In the genomic region with DNA sequence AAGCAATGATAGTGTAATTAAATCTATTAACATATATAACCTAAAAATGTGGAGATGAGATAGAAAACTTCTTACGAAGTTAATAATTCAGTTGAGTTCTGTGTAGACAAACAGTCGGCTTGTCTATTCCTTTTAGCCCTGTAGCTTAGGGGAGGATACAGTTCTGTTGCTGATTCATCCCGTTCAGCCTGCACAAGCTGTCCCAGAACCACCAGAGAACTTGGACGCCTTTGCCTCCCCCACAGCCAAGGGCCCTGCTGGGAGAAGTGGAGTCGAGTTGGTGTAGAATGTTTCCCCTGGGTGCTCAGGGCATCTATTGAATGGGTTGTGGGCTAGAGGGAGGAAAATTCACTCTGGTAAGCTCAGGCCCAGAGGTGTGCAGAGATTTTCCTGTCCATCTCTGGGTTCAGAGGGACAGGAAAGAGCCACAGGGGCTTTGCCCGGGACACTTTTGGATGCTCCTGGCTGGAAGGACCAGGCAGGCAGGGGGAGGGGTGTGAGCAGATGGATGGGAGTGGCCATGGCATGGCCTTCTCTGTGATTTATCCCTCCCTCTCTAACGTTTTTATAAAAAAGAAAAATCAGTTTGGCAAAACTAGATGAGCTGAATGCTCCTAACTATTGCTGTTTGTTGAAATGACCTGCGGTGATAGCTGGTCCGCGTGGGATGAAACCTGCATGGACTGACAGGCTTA, we compare ENCODE assay signal across 10 cellular contexts. TPM values are rescaled to one million over a fixed set of nuclear protein-coding genes. Genes with fewer than 3 reads are reported as not detected.
DNase-seq lines count a peak whose midpoint lies in the region; ATAC-seq and TF ChIP-seq lines count a peak whose summit lies in the region.
"Had no signal": no experiment of that assay in that cellular context is flagged by ENCODE, and none has a peak within 500 bp of the region (broad histone marks: within the 10 kb centered on the region; RNA-seq: fewer than 3 reads in every experiment).

No MANE protein-coding gene starts in this region.

- no peaks in the 10 kb centered on the region for H3K9me3 Mint-ChIP-seq in activated T-cell treated with anti-CD3 and anti-CD28 coated beads, Interleukin-2, amount 50 U/mL, for 24 hours
- H3K9me3 Mint-ChIP-seq: activated naive CD4-positive, alpha-beta T cell treated with anti-CD3 and anti-CD28 coated beads for 36 hours had no signal

- no peaks in the 10 kb centered on the region for H3K36me3 Mint-ChIP-seq in activated T-cell treated with anti-CD3 and anti-CD28 coated beads, Interleukin-2, amount 50 U/mL, for 24 hours (ENCODE audit: low read depth)

- H3K27ac ChIP-seq in brain microvascular endothelial cell (peak overlapping the region; percentile 90), thoracic aorta (peak overlapping the region; percentile 55 to 78)
- H3K27ac ChIP-seq: epithelial cell of prostate had no signal

- no peaks in the 10 kb centered on the region for H3K27me3 ChIP-seq in brain microvascular endothelial cell (replicated peaks)
- H3K27me3 ChIP-seq in thoracic aorta (replicated peaks; ENCODE audit: insufficient read depth), result no peaks in the 10 kb centered on the region

- H3K4me1 Mint-ChIP-seq in activated T-cell treated with anti-CD3 and anti-CD28 coated beads, Interleukin-2, amount 50 U/mL, for 24 hours (ENCODE audit: low read depth), result peaks cover 48% of the 10 kb centered on the region

- in situ Hi-C loops in brain microvascular endothelial cell (cut with HindIII; ENCODE audit: low pct_ligation_motif_present, low sequenced_read_pairs), result loop anchor here (25.0 kb wide), 1 partner anchor 145 kb away; no protein-coding TSS in a partner anchor

- H3K9me3 ChIP-seq in thoracic aorta, result no peaks in the 10 kb centered on the region

- H3K4me3 ChIP-seq in brain microvascular endothelial cell (ENCODE audit: low read depth, low read length), result no peak overlapping the region
- no peak overlapping the region for H3K4me3 ChIP-seq in thoracic aorta

- no peaks in the 10 kb centered on the region for H3K36me3 ChIP-seq in brain microvascular endothelial cell (replicated peaks)
- no peaks in the 10 kb centered on the region for H3K36me3 ChIP-seq in thoracic aorta

- H3K27ac Mint-ChIP-seq in activated T-cell treated with anti-CD3 and anti-CD28 coated beads, Interleukin-2, amount 50 U/mL, for 24 hours, result no peak overlapping the region

- TF ChIP-seq CTCF in brain microvascular endothelial cell (IDR thresholded peaks at IDR 0.05; ENCODE audit: low read depth, low read length, missing control alignments) (no peak), thoracic aorta (IDR thresholded peaks at IDR 0.05) (no peak)

- intact Hi-C loops in left colon (cut with DNase I, micrococcal nuclease), result no loop called here

- DNase-seq in HCEC 1CT (peak; percentile 87), brain microvascular endothelial cell (peak; percentile 85), left colon (peak; percentile 20 to 36), thoracic aorta (ENCODE audit: low spot score) (no peak), hypothalamus (lab: John Stamatoyannopoulos, UW) (no peak), T-helper 1 cell (no peak)
- no peak for DNase-seq in activated T-cell treated with anti-CD3 and anti-CD28 coated beads, Interleukin-2, amount 50 U/mL, for 24 hours

- H3K4me3 Mint-ChIP-seq in activated T-cell treated with anti-CD3 and anti-CD28 coated beads, Interleukin-2, amount 50 U/mL, for 24 hours, result no peak overlapping the region
- H3K4me3 Mint-ChIP-seq: activated naive CD4-positive, alpha-beta T cell treated with anti-CD3 and anti-CD28 coated beads for 36 hours had no signal

- peaks cover 3% of the 10 kb centered on the region for H3K27me3 Mint-ChIP-seq in activated T-cell treated with anti-CD3 and anti-CD28 coated beads, Interleukin-2, amount 50 U/mL, for 24 hours

- H3K4me1 ChIP-seq in thoracic aorta (ENCODE audit: control insufficient read depth in 1 of 2, low read depth in 2 of 2), result peaks cover 13 to 20% of the 10 kb centered on the region in 2 donors

- ATAC-seq in left colon, result no peak
- ATAC-seq in thoracic aorta (ENCODE audit: insufficient number of reproducible peaks, low FRiP score, low read depth), result peak; percentile 53
- no peak for ATAC-seq in GM21529 (IDR thresholded peaks at IDR 0.05; ENCODE audit: unreplicated experiment)

RNA-seq across cellular contexts. Expression of a gene that starts 42.8 kb away (rescaled TPM):
- under 1 TPM; 0.11 to 0.46 TPM for total RNA-seq in left colon
- under 1 TPM; under 0.01 to 0.28 TPM for total RNA-seq in thoracic aorta
- total RNA-seq: activated naive CD4-positive, alpha-beta T cell treated with anti-CD3 and anti-CD28 coated beads for 36 hours had no signal

Comparison
In these comparisons a context has a peak if more than half of its experiments do, and no peak if none do; other contexts are left out.
1. DNase-seq: peak in HCEC 1CT (single experiment), brain microvascular endothelial cell (single experiment) and left colon (2 of 2); none in thoracic aorta (single experiment), hypothalamus (0 of 51), T-helper 1 cell (0 of 5) and activated T-cell treated with anti-CD3 and anti-CD28 coated beads, Interleukin-2, amount 50 U/mL, for 24 hours (single experiment).